Comparison of ENCODE assay signal across 24 cellular contexts in the genomic region with DNA sequence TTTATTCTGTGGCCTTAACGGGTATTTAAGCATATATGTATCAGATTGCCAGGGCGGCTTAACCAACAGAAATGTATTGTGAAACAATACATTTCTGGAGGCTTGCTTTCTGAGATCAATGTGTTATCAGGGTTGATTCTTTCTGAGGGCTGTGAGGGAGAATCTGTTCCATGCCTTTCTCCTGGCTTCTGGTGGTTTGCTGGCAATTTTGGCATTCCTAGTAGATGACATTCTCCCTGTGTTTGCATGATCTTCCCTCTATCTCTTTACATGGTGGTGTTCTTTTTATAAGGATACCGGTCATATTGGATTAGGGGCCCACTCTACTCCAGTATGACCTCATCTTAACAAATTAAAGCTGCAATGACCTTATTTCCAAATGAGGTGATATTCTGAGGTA. TPM values are rescaled to one million over a fixed set of nuclear protein-coding genes. Genes with fewer than 3 reads are reported as not detected.
DNase-seq lines count a peak whose midpoint lies in the region; ATAC-seq and TF ChIP-seq lines count a peak whose summit lies in the region.
"Had no signal": no experiment of that assay in that cellular context is flagged by ENCODE, and none has a peak within 500 bp of the region (broad histone marks: within the 10 kb centered on the region; RNA-seq: fewer than 3 reads in every experiment).

No MANE protein-coding gene starts in this region.

- CTCF ChIA-PET in IMR-90 (lab: Yijun Ruan, JAX), result interaction anchor here (1.0 to 2.8 kb wide), 2 partner anchors 16 to 17 kb away, joined by 3 to 10 read pairs; a partner anchor contains a TSS

- H3K18ac ChIP-seq in IMR-90 (ENCODE audit: low read depth, low read length), result peak overlapping the region; percentile 82

- peak overlapping the region; percentile 92; the same call in 1 of the 2 replicates for H2BK20ac ChIP-seq in IMR-90 (ENCODE audit: low read depth, low read length)

- 0 out of 2 replicates have a peak overlapping the region, but pooled peaks have one; percentile 90 for H2AK5ac ChIP-seq in IMR-90 (ENCODE audit: low read depth, low read length)

- peak overlapping the region; percentile 33; the same call in 1 of the 2 replicates for H3K4me2 ChIP-seq in IMR-90 (ENCODE audit: low read depth, low read length)

- H4K91ac ChIP-seq in IMR-90 (ENCODE audit: insufficient read depth, low read depth, low read length), result peak overlapping the region; percentile 77; the same call in 1 of the 2 replicates

- peak overlapping the region; percentile 41; the same call in 1 of the 2 replicates for H3K23ac ChIP-seq in IMR-90 (ENCODE audit: low read depth, low read length)

- peak overlapping the region in 1 of 2 experiments; percentile 86; a peak in 3 of 4 replicates for H4K8ac ChIP-seq in IMR-90 (ENCODE audit: low read depth in 2 of 2, low read length in 2 of 2)

- H3K4ac ChIP-seq in IMR-90 (ENCODE audit: low read depth, low read length), result peak overlapping the region; percentile 86

- H3K4me1 ChIP-seq in IMR-90 (ENCODE audit: control insufficient read depth, insufficient read depth, low read length) (peaks cover 8% of the 10 kb centered on the region), mesodermal cell (ENCODE audit: control insufficient read depth, insufficient read depth, low read length, poor library complexity, severe bottlenecking) (peaks cover 20% of the 10 kb centered on the region), sigmoid colon (no peaks in the 10 kb centered on the region)
- H3K4me1 ChIP-seq: ascending aorta, tibial artery had no signal

- no peak for TF ChIP-seq EP300 in sigmoid colon (IDR thresholded peaks at IDR 0.05)

- peak overlapping the region; percentile 45; the same call in 1 of the 2 replicates for H3K56ac ChIP-seq in IMR-90 (ENCODE audit: extremely low read depth, insufficient read depth, low read length)

- BruUV-seq in IMR-90 (replicated peaks; lab: Mats Ljungman, UMichigan), result no TSS peak

- peaks cover 11% of the 10 kb centered on the region; the same call in 1 of the 2 replicates for H3K9me1 ChIP-seq in IMR-90 (ENCODE audit: insufficient read depth, low read length)

- dilution Hi-C loops in IMR-90 (cut with HindIII; ENCODE audit: low sequenced_read_pairs, unreplicated experiment), result no loop called here

- WGBS in IMR-90 (ENCODE audit: extremely low coverage in 2 of 2, insufficient read length in 1 of 2), 2 experiments, result no CpG with 5 or more reads among the region's 3 CpGs
- 100% methylated on average over 2 of the region's 3 CpGs; no CpG with 5 or more reads in 1 of the 2 experiments for WGBS in mesodermal cell (ENCODE audit: insufficient coverage in 2 of 2), 2 experiments
- WGBS in sigmoid colon, 2 donors, result 93% methylated on average over 3 of the region's 3 CpGs

- no peak overlapping the region for H3K9ac ChIP-seq in IMR-90 (ENCODE audit: low read depth, low read length)

- peak overlapping the region; percentile 54 for H2BK5ac ChIP-seq in IMR-90 (ENCODE audit: low read depth, low read length, poor library complexity, severe bottlenecking)

- in situ Hi-C loops in IMR-90 (cut with MboI; ENCODE audit: low sequenced_read_pairs), result no loop called here

- peak overlapping the region; percentile 78 for H3K27ac ChIP-seq in IMR-90 (ENCODE audit: insufficient read depth, low read length)
- peak overlapping the region; percentile 19 for H3K27ac ChIP-seq in mesodermal cell (ENCODE audit: low read depth, low read length, severe bottlenecking)
- no peak overlapping the region for H3K27ac ChIP-seq in sigmoid colon
- H3K27ac ChIP-seq: ascending aorta, C4-2B, tibial artery had no signal

- peak overlapping the region; percentile 86 for H2BK120ac ChIP-seq in IMR-90 (ENCODE audit: low read depth, low read length)

- ATAC-seq in IMR-90 (ENCODE audit: low read depth) (peak; percentile 86), HG02981 (IDR thresholded peaks at IDR 0.05; ENCODE audit: unreplicated experiment) (no peak)
- ATAC-seq: HCT116; left cardiac atrium; naive thymus-derived CD8-positive, alpha-beta T cell had no signal

- no peak for TF ChIP-seq POLR2A in IMR-90 (IDR thresholded peaks at IDR 0.05; ENCODE audit: low read depth, low read length)
- TF ChIP-seq POLR2A in sigmoid colon (IDR thresholded peaks at IDR 0.05), result no peak

- POLR2A ChIA-PET in IMR-90 (lab: Charles Lee; ENCODE audit: unreplicated experiment), result no interaction called here

- H3K9me3 ChIP-seq in IMR-90 (ENCODE audit: control insufficient read depth, insufficient read depth, low read length) (no peaks in the 10 kb centered on the region), mesodermal cell (ENCODE audit: control insufficient read depth, low read length) (peaks cover 7% of the 10 kb centered on the region), sigmoid colon (no peaks in the 10 kb centered on the region)
- H3K9me3 ChIP-seq: ascending aorta, tibial artery had no signal

- TF ChIP-seq CTCF in IMR-90 (conservative IDR thresholded peaks at IDR 0.05; ENCODE audit: low read depth, low read length), result no peak
- TF ChIP-seq CTCF in sigmoid colon (IDR thresholded peaks at IDR 0.05), result no peak

- H3K4me3 ChIP-seq in IMR-90 (ENCODE audit: insufficient read depth, low read depth, low read length) (no peak overlapping the region), mesodermal cell (ENCODE audit: extremely low read depth, insufficient read depth, low read length, poor library complexity, severe bottlenecking) (no peak overlapping the region), sigmoid colon (no peak overlapping the region)
- H3K4me3 ChIP-seq: ascending aorta, tibial artery had no signal

- peak; percentile 15 for DNase-seq in Daoy (ENCODE audit: low read depth)
- DNase-seq in IMR-90, result peak; percentile 80
- DNase-seq in dedifferentiated amniotic fluid mesenchymal stem cell (ENCODE audit: extremely low spot score), result peak; percentile 44
- DNase-seq in sigmoid colon, result no peak
- DNase-seq in T-helper 2 cell, result no peak
- DNase-seq in dermis blood vessel endothelial cell, result no peak
- DNase-seq: activated naive CD4-positive, alpha-beta T cell treated with anti-CD3 and anti-CD28 coated beads, Interleukin-2, amount 50 U/mL, for 16 hours; activated T-cell treated with anti-CD3 and anti-CD28 coated beads, Interleukin-2, amount 50 U/mL, for 48 hours; cerebellar nuclear complex; DMS 273 treated with DMSO at 0.1 percent for 48 hours; effector CD4-positive, alpha-beta T cell; GDM1; KG1; left cardiac atrium; naive thymus-derived CD8-positive, alpha-beta T cell; NCI-H187; NCI-H748 treated with DMSO at 0.1 percent for 48 hours; SHP77; tibial artery had no signal

- peak overlapping the region; percentile 74; the same call in 1 of the 3 replicates for H2BK15ac ChIP-seq in IMR-90 (ENCODE audit: low read depth, low read length)

- intact Hi-C loops in IMR-90 (cut with micrococcal nuclease), result loop anchor here (2.0 kb wide), 1 partner anchor 17 kb away; a partner anchor contains a TSS
- intact Hi-C loops in sigmoid colon (cut with DNase I), result no loop called here

- H2AK9ac ChIP-seq in IMR-90 (replicated peaks; ENCODE audit: low read depth, low read length, poor library complexity), result no peak overlapping the region

- H3K14ac ChIP-seq in IMR-90 (replicated peaks; ENCODE audit: low read depth, low read length), result peak overlapping the region; percentile 83; the same call in 1 of the 2 replicates

- H3K36me3 ChIP-seq in IMR-90 (ENCODE audit: control insufficient read depth, insufficient read depth, low read length), result no peaks in the 10 kb centered on the region
- H3K36me3 ChIP-seq in mesodermal cell (ENCODE audit: control insufficient read depth, insufficient read depth, low read length), result no peaks in the 10 kb centered on the region
- no peaks in the 10 kb centered on the region for H3K36me3 ChIP-seq in sigmoid colon
- H3K36me3 ChIP-seq: ascending aorta, tibial artery had no signal

- H3K27me3 ChIP-seq in IMR-90 (ENCODE audit: control insufficient read depth, insufficient read depth, low read length) (no peaks in the 10 kb centered on the region), sigmoid colon (no peaks in the 10 kb centered on the region)
- H3K27me3 ChIP-seq: ascending aorta, tibial artery had no signal

- H2AFZ ChIP-seq in IMR-90 (replicated peaks; ENCODE audit: low read length, poor library complexity), result no peak overlapping the region

- no peaks in the 10 kb centered on the region for H4K20me1 ChIP-seq in IMR-90 (ENCODE audit: insufficient read depth, low read length)

- no peak for TF ChIP-seq RAD21 in IMR-90 (IDR thresholded peaks at IDR 0.05; ENCODE audit: low read length)

- H3K79me1 ChIP-seq in IMR-90 (ENCODE audit: low read depth in 1 of 2, low read length in 2 of 2), result no peaks in the 10 kb centered on the region

- peak overlapping the region; percentile 59 for H4K5ac ChIP-seq in IMR-90 (ENCODE audit: low read depth, low read length)

TF ChIP-seq in IMR-90, 13 proteins besides CTCF, POLR2A, EP300 and RAD21 (continues in another document):
- TF ChIP-seq RCOR1 (IDR thresholded peaks at IDR 0.05; ENCODE audit: insufficient replicate concordance, low read length), result no peak
- peak; percentile 61 for TF ChIP-seq CEBPB (IDR thresholded peaks at IDR 0.05; ENCODE audit: low read depth, low read length)
- no peak for TF ChIP-seq MAZ (IDR thresholded peaks at IDR 0.05; ENCODE audit: borderline replicate concordance, low read depth, low read length)
- TF ChIP-seq, protein P1, sequence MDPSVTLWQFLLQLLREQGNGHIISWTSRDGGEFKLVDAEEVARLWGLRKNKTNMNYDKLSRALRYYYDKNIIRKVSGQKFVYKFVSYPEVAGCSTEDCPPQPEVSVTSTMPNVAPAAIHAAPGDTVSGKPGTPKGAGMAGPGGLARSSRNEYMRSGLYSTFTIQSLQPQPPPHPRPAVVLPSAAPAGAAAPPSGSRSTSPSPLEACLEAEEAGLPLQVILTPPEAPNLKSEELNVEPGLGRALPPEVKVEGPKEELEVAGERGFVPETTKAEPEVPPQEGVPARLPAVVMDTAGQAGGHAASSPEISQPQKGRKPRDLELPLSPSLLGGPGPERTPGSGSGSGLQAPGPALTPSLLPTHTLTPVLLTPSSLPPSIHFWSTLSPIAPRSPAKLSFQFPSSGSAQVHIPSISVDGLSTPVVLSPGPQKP (IDR thresholded peaks at IDR 0.05; ENCODE audit: borderline replicate concordance, low read depth, low read length), result no peak
- no peak for TF ChIP-seq FOS (IDR thresholded peaks at IDR 0.05; ENCODE audit: low read depth, low read length)

RNA-seq across cellular contexts. Expression of a gene that starts 16.9 kb away (rescaled TPM):
- 5.4 and 5.5 TPM in 2 replicates for total RNA-seq in Daoy (2014; rRNA removed; shearing (Covaris generic))
- total RNA-seq in IMR-90 (2012; rRNA removed) (3.2 and 6.4 TPM in 2 replicates), sigmoid colon (1 to 10 TPM; 4.3 to 8.6 (median 6.9) TPM), dermis blood vessel endothelial cell (9.8 and 11.9 TPM in 2 replicates)
- polyA plus RNA-seq in IMR-90 (2012; rRNA removed) (2.2 and 2.7 TPM in 2 replicates), sigmoid colon (1 to 10 TPM in 2 of 3 donors, under 1 TPM in 1; 0.92 to 3.4 (median 1.8) TPM)
- polyA plus RNA-seq in IMR-90 (2012; cell fraction: cytosol; rRNA removed), result 0.20 and 0.40 TPM in 2 replicates
- 1.1 and 4.1 TPM in 2 replicates for polyA plus RNA-seq in IMR-90 (2012; cell fraction: nucleus; rRNA removed; ENCODE audit: low replicate concordance)
- polyA plus RNA-seq in mesodermal cell (2013, experiment 1 of 2), result 10.3 TPM
- 12.3 TPM for polyA plus RNA-seq in mesodermal cell (2013, experiment 2 of 2)

Comparison
In these comparisons a context has a peak if more than half of its experiments do, and no peak if none do; other contexts are left out.
1. DNase-seq: peak in Daoy (single experiment), IMR-90 (single experiment) and dedifferentiated amniotic fluid mesenchymal stem cell (single experiment); none in sigmoid colon (single experiment), T-helper 2 cell (0 of 5) and dermis blood vessel endothelial cell (single experiment).
2. H3K27ac ChIP-seq: peak in IMR-90 (single experiment) and mesodermal cell (single experiment); none in sigmoid colon (0 of 4).